18 cellular contexts compared by ENCODE assay signal in genomic region chr12:70272510-70272909, GRCh38. TPM values are rescaled to one million over a fixed set of nuclear protein-coding genes. Genes with fewer than 3 reads are reported as not detected.
DNase-seq lines count a peak whose midpoint lies in the region; ATAC-seq and TF ChIP-seq lines count a peak whose summit lies in the region.
"Had no signal": no experiment of that assay in that cellular context is flagged by ENCODE, and none has a peak within 500 bp of the region (broad histone marks: within the 10 kb centered on the region; RNA-seq: fewer than 3 reads in every experiment).

No MANE protein-coding gene starts in this region.

- POLR2A ChIA-PET in activated CD8-positive, alpha-beta T cell treated with anti-CD3 and anti-CD28 coated beads for 36 hours (lab: Charles Lee): interaction anchor here (0.6 kb wide), 1 partner anchor 45 kb away, joined by 4 read pairs; no protein-coding TSS in a partner anchor
- POLR2A ChIA-PET in activated CD8-positive, alpha-beta T cell treated with anti-CD3 and anti-CD28 coated beads, Interleukin-2, amount 10 ng/mL, durations not matched to agents 7 days and 5 days (lab: Charles Lee): interaction anchor here (0.7 kb wide), 1 partner anchor 1392 kb away, joined by 5 read pairs; the partner anchor contains the start of gene THAP2

- peaks cover 75% of the 10 kb centered on the region for H3K4me1 ChIP-seq in Karpas-422 (ENCODE audit: low read length)

- H3K4me3 ChIP-seq in Karpas-422 (ENCODE audit: low read length): no peak overlapping the region

- CTCF ChIA-PET in activated CD8-positive, alpha-beta T cell treated with anti-CD3 and anti-CD28 coated beads for 36 hours (lab: Charles Lee): no interaction called here
- CTCF ChIA-PET in activated CD8-positive, alpha-beta T cell treated with anti-CD3 and anti-CD28 coated beads, Interleukin-2, amount 10 ng/mL, durations not matched to agents 7 days and 5 days (lab: Charles Lee): interaction anchor here (1.3 kb wide), 1 partner anchor 11 kb away, joined by 3 read pairs; no protein-coding TSS in a partner anchor

- no peaks in the 10 kb centered on the region for H3K27me3 Mint-ChIP-seq in activated CD8-positive, alpha-beta T cell treated with anti-CD3 and anti-CD28 coated beads for 36 hours
- H3K27me3 Mint-ChIP-seq in activated CD8-positive, alpha-beta T cell treated with anti-CD3 and anti-CD28 coated beads, Interleukin-2, amount 10 ng/mL, durations not matched to agents 7 days and 5 days (ENCODE audit: low read depth): no peaks in the 10 kb centered on the region
- H3K27me3 Mint-ChIP-seq in glutamatergic neuron (ENCODE audit: unreplicated experiment) (no peaks in the 10 kb centered on the region), progenitor cell of endocrine pancreas (no peaks in the 10 kb centered on the region)

- H3K27me3 ChIP-seq in Karpas-422 (ENCODE audit: low read length): no peaks in the 10 kb centered on the region

- H3K9ac ChIP-seq in Karpas-422 (ENCODE audit: low read length): no peak overlapping the region

- H3K36me3 Mint-ChIP-seq in activated CD8-positive, alpha-beta T cell treated with anti-CD3 and anti-CD28 coated beads for 36 hours (ENCODE audit: low read depth): peaks cover 31% of the 10 kb centered on the region
- peaks cover 34% of the 10 kb centered on the region for H3K36me3 Mint-ChIP-seq in activated CD8-positive, alpha-beta T cell treated with anti-CD3 and anti-CD28 coated beads, Interleukin-2, amount 10 ng/mL, durations not matched to agents 7 days and 5 days (ENCODE audit: low read depth)
- no peaks in the 10 kb centered on the region for H3K36me3 Mint-ChIP-seq in glutamatergic neuron (ENCODE audit: unreplicated experiment)
- peaks cover 15% of the 10 kb centered on the region for H3K36me3 Mint-ChIP-seq in progenitor cell of endocrine pancreas (ENCODE audit: insufficient read depth)

- H3K27ac Mint-ChIP-seq in activated CD8-positive, alpha-beta T cell treated with anti-CD3 and anti-CD28 coated beads for 36 hours: peak overlapping the region; percentile 6
- no peak overlapping the region for H3K27ac Mint-ChIP-seq in activated CD8-positive, alpha-beta T cell treated with anti-CD3 and anti-CD28 coated beads, Interleukin-2, amount 10 ng/mL, durations not matched to agents 7 days and 5 days
- peak overlapping the region; percentile 9 for H3K27ac Mint-ChIP-seq in glutamatergic neuron (ENCODE audit: unreplicated experiment)
- peak overlapping the region; percentile 85 for H3K27ac Mint-ChIP-seq in progenitor cell of endocrine pancreas

- peak overlapping the region; percentile 81 for H3K27ac ChIP-seq in Karpas-422 (ENCODE audit: low read length)
- H3K27ac ChIP-seq: C4-2B had no signal

- peaks cover 5% of the 10 kb centered on the region for H3K9me3 Mint-ChIP-seq in activated CD8-positive, alpha-beta T cell treated with anti-CD3 and anti-CD28 coated beads for 36 hours
- peaks cover 7% of the 10 kb centered on the region for H3K9me3 Mint-ChIP-seq in activated CD8-positive, alpha-beta T cell treated with anti-CD3 and anti-CD28 coated beads, Interleukin-2, amount 10 ng/mL, durations not matched to agents 7 days and 5 days (ENCODE audit: insufficient read depth)
- H3K9me3 Mint-ChIP-seq in glutamatergic neuron (ENCODE audit: unreplicated experiment): no peaks in the 10 kb centered on the region
- peaks cover 10% of the 10 kb centered on the region for H3K9me3 Mint-ChIP-seq in progenitor cell of endocrine pancreas (ENCODE audit: low read depth)

- H3K4me2 ChIP-seq in Karpas-422 (ENCODE audit: low read depth, low read length, poor library complexity, severe bottlenecking): no peak overlapping the region

- no peak overlapping the region for H2AFZ ChIP-seq in Karpas-422 (ENCODE audit: low read length)

- no peaks in the 10 kb centered on the region for H4K20me1 ChIP-seq in Karpas-422 (ENCODE audit: insufficient read depth, low read depth, low read length)

- DNase-seq in activated CD8-positive, alpha-beta T cell treated with anti-CD3 and anti-CD28 coated beads for 36 hours: no peak
- DNase-seq in activated CD8-positive, alpha-beta T cell treated with anti-CD3 and anti-CD28 coated beads, Interleukin-2, amount 10 ng/mL, durations not matched to agents 7 days and 5 days: no peak
- DNase-seq in Karpas-422 (no peak), glutamatergic neuron (no peak), progenitor cell of endocrine pancreas (ENCODE audit: low spot score, unreplicated experiment) (no peak), HCEC 1CT (no peak), AML-193 (lab: John Stamatoyannopoulos, UW) (no peak), NCI-H69 (lab: John Stamatoyannopoulos, UW) (no peak)
- DNase-seq: COR-L47, DMS153, H7, IMR-90, NCI-H1417, NCI-H187 treated with DMSO at 0.1 percent for 48 hours, NCI-H526 treated with DMSO at 0.1 percent for 48 hours, OCI-M1, SHP77 treated with DMSO at 0.1 percent for 48 hours had no signal

- peaks cover 100% of the 10 kb centered on the region for H3K79me2 ChIP-seq in Karpas-422 (ENCODE audit: low read length)

- no peak overlapping the region for H3K4me3 Mint-ChIP-seq in activated CD8-positive, alpha-beta T cell treated with anti-CD3 and anti-CD28 coated beads for 36 hours
- no peak overlapping the region for H3K4me3 Mint-ChIP-seq in activated CD8-positive, alpha-beta T cell treated with anti-CD3 and anti-CD28 coated beads, Interleukin-2, amount 10 ng/mL, durations not matched to agents 7 days and 5 days
- H3K4me3 Mint-ChIP-seq in glutamatergic neuron (ENCODE audit: unreplicated experiment): no peak overlapping the region
- no peak overlapping the region for H3K4me3 Mint-ChIP-seq in progenitor cell of endocrine pancreas (ENCODE audit: low read depth)

- intact Hi-C loops in activated CD8-positive, alpha-beta T cell treated with anti-CD3 and anti-CD28 coated beads for 36 hours (cut with micrococcal nuclease): no loop called here

- TF ChIP-seq CTCF in activated CD8-positive, alpha-beta T cell treated with anti-CD3 and anti-CD28 coated beads for 36 hours (IDR thresholded peaks at IDR 0.05): no peak
- TF ChIP-seq CTCF in glutamatergic neuron (IDR thresholded peaks at IDR 0.05; ENCODE audit: partially characterized antibody, unreplicated experiment): no peak
- TF ChIP-seq CTCF in progenitor cell of endocrine pancreas (IDR thresholded peaks at IDR 0.05; ENCODE audit: unreplicated experiment): no peak

- no peaks in the 10 kb centered on the region for H3K9me2 ChIP-seq in Karpas-422 (replicated peaks; ENCODE audit: insufficient read depth, low read length)

- no peaks in the 10 kb centered on the region for H3K9me3 ChIP-seq in Karpas-422 (ENCODE audit: low read length)

- H3K36me3 ChIP-seq in Karpas-422 (ENCODE audit: insufficient read depth, low read length): peaks cover 34% of the 10 kb centered on the region

- ATAC-seq in activated CD8-positive, alpha-beta T cell treated with anti-CD3 and anti-CD28 coated beads for 36 hours: no peak
- ATAC-seq in activated CD8-positive, alpha-beta T cell treated with anti-CD3 and anti-CD28 coated beads, Interleukin-2, amount 10 ng/mL, durations not matched to agents 7 days and 5 days: no peak

- peaks cover 66% of the 10 kb centered on the region for H3K4me1 Mint-ChIP-seq in activated CD8-positive, alpha-beta T cell treated with anti-CD3 and anti-CD28 coated beads for 36 hours (ENCODE audit: low read depth)
- H3K4me1 Mint-ChIP-seq in activated CD8-positive, alpha-beta T cell treated with anti-CD3 and anti-CD28 coated beads, Interleukin-2, amount 10 ng/mL, durations not matched to agents 7 days and 5 days (ENCODE audit: low read depth): peaks cover 15% of the 10 kb centered on the region
- H3K4me1 Mint-ChIP-seq in glutamatergic neuron (ENCODE audit: low read depth, unreplicated experiment) (peaks cover 19% of the 10 kb centered on the region), progenitor cell of endocrine pancreas (ENCODE audit: low read depth) (peaks cover 49% of the 10 kb centered on the region)

RNA-seq across cellular contexts. Expression of gene CNOT2, which starts 29.3 kb away (rescaled TPM):
- 10 to 100 TPM; 67.9 to 69.0 TPM for total RNA-seq in activated CD8-positive, alpha-beta T cell treated with anti-CD3 and anti-CD28 coated beads for 36 hours
- total RNA-seq in activated CD8-positive, alpha-beta T cell treated with anti-CD3 and anti-CD28 coated beads, Interleukin-2, amount 10 ng/mL, durations not matched to agents 7 days and 5 days: 10 to 100 TPM; 76.2 to 78.2 TPM
- total RNA-seq in Karpas-422 (2014; rRNA removed; shearing (Covaris generic); ENCODE audit: low replicate concordance): 218 and 289 TPM in 2 replicates
- total RNA-seq in glutamatergic neuron (ENCODE audit: unreplicated experiment) (121 TPM), progenitor cell of endocrine pancreas (127 and 128 TPM in 2 replicates)
